9 cellular contexts compared by ENCODE assay signal in genomic region chr7:41711283-41712064, GRCh38. TPM values are rescaled to one million over a fixed set of nuclear protein-coding genes. Genes with fewer than 3 reads are reported as not detected.
DNase-seq lines count a peak whose midpoint lies in the region; ATAC-seq and TF ChIP-seq lines count a peak whose summit lies in the region.
"Had no signal": no experiment of that assay in that cellular context is flagged by ENCODE, and none has a peak within 500 bp of the region (broad histone marks: within the 10 kb centered on the region; RNA-seq: fewer than 3 reads in every experiment).

No MANE protein-coding gene starts in this region.

- H2BK5ac ChIP-seq in IMR-90 (ENCODE audit: low read depth, low read length, poor library complexity, severe bottlenecking) = no peak overlapping the region

- no peak overlapping the region for H3K4ac ChIP-seq in IMR-90 (ENCODE audit: low read depth, low read length)

- peaks cover 3% of the 10 kb centered on the region; the same call in 1 of the 2 replicates for H3K9me1 ChIP-seq in IMR-90 (ENCODE audit: insufficient read depth, low read length)

- H3K27ac ChIP-seq in IMR-90 (ENCODE audit: insufficient read depth, low read length) = no peak overlapping the region
- no peak overlapping the region for H3K27ac ChIP-seq in body of pancreas
- H3K27ac ChIP-seq in liver (ENCODE audit: low read depth in 1 of 2, low read length in 2 of 2) = no peak overlapping the region
- H3K27ac ChIP-seq: SJSA1 had no signal

- TF ChIP-seq CTCF in IMR-90 (conservative IDR thresholded peaks at IDR 0.05; ENCODE audit: low read depth, low read length) (peak; percentile 45), body of pancreas (IDR thresholded peaks at IDR 0.05) (peak in 6 of 7 experiments; percentile 10 to 40 (median 24)), liver (IDR thresholded peaks at IDR 0.05; ENCODE audit: low read depth, low read length, missing input control) (peak; percentile 59)

- no peak overlapping the region for H3K23ac ChIP-seq in IMR-90 (ENCODE audit: low read depth, low read length)

- peak; percentile 38 for TF ChIP-seq RAD21 in IMR-90 (IDR thresholded peaks at IDR 0.05; ENCODE audit: low read length)
- TF ChIP-seq RAD21 in liver (IDR thresholded peaks at IDR 0.05) = peak; percentile 61 to 78

- CTCF ChIA-PET in IMR-90 (lab: Yijun Ruan, JAX) = interaction anchor here (0.5 to 1.3 kb wide), 6 partner anchors 15 to 1478 kb away, joined by 3 to 4 read pairs (median 3); no protein-coding TSS in a partner anchor

- H3K4me1 ChIP-seq in IMR-90 (ENCODE audit: control insufficient read depth, insufficient read depth, low read length) = peaks cover 11% of the 10 kb centered on the region
- no peaks in the 10 kb centered on the region for H3K4me1 ChIP-seq in body of pancreas
- H3K4me1 ChIP-seq in liver (ENCODE audit: control insufficient read depth in 4 of 4, insufficient read depth in 4 of 4, low read length in 3 of 4) = peaks cover 0 to 31% (median 4%) of the 10 kb centered on the region in 4 donors

- H3K4me1 Mint-ChIP-seq in activated CD4-positive, alpha-beta T cell treated with anti-CD3 and anti-CD28 coated beads, Interleukin-2, amount 10 ng/mL, durations not matched to agents 24 days and 14 days = no peaks in the 10 kb centered on the region

- H2BK20ac ChIP-seq in IMR-90 (ENCODE audit: low read depth, low read length) = no peak overlapping the region; the same call in 1 of the 2 replicates

- H3K27me3 ChIP-seq in IMR-90 (ENCODE audit: control insufficient read depth, insufficient read depth, low read length) (no peaks in the 10 kb centered on the region), body of pancreas (no peaks in the 10 kb centered on the region), liver (ENCODE audit: control insufficient read depth in 4 of 4, insufficient read depth in 4 of 4, low read length in 3 of 4) (no peaks in the 10 kb centered on the region)
- H3K27me3 ChIP-seq: SJSA1 had no signal

- intact Hi-C loops in IMR-90 (cut with micrococcal nuclease) (no loop called here), body of pancreas (cut with DNase I) (no loop called here)
- intact Hi-C loops in activated CD4-positive, alpha-beta T cell treated with anti-CD3 and anti-CD28 coated beads, Interleukin-2, amount 10 ng/mL, durations not matched to agents 24 days and 14 days (cut with micrococcal nuclease) = no loop called here

- H3K36me3 Mint-ChIP-seq in activated CD4-positive, alpha-beta T cell treated with anti-CD3 and anti-CD28 coated beads, Interleukin-2, amount 10 ng/mL, durations not matched to agents 24 days and 14 days (ENCODE audit: low read depth) = no peaks in the 10 kb centered on the region

- BruUV-seq in IMR-90 (replicated peaks; lab: Mats Ljungman, UMichigan) = no TSS peak

- no peak overlapping the region for H2BK15ac ChIP-seq in IMR-90 (ENCODE audit: low read depth, low read length)

- H3K4me3 ChIP-seq in IMR-90 (ENCODE audit: insufficient read depth, low read depth, low read length) (no peak overlapping the region), body of pancreas (no peak overlapping the region), liver (ENCODE audit: low read depth in 1 of 3, low read length in 3 of 3) (no peak overlapping the region)
- H3K4me3 ChIP-seq: SJSA1 had no signal

- H3K18ac ChIP-seq in IMR-90 (ENCODE audit: low read depth, low read length) = no peak overlapping the region

- peaks cover 3 to 21% of the 10 kb centered on the region in 2 experiments; a peak in 2 of 4 replicates for H3K79me1 ChIP-seq in IMR-90 (ENCODE audit: low read depth in 1 of 2, low read length in 2 of 2)

- H2AK5ac ChIP-seq in IMR-90 (ENCODE audit: low read depth, low read length) = peak overlapping the region; percentile 76; the same call in 1 of the 2 replicates

- H3K4me2 ChIP-seq in IMR-90 (ENCODE audit: low read depth, low read length) = no peak overlapping the region

- H2AK9ac ChIP-seq in IMR-90 (replicated peaks; ENCODE audit: low read depth, low read length, poor library complexity) = no peak overlapping the region

- in situ Hi-C loops in IMR-90 (cut with MboI; ENCODE audit: low sequenced_read_pairs) = loop anchor here (10.0 kb wide), 1 partner anchor 1477 kb away; no protein-coding TSS in a partner anchor

- H4K5ac ChIP-seq in IMR-90 (ENCODE audit: low read depth, low read length) = no peak overlapping the region

- dilution Hi-C loops in IMR-90 (cut with HindIII; ENCODE audit: low sequenced_read_pairs, unreplicated experiment) = no loop called here

- no peaks in the 10 kb centered on the region for H3K36me3 ChIP-seq in IMR-90 (ENCODE audit: control insufficient read depth, insufficient read depth, low read length)
- no peaks in the 10 kb centered on the region for H3K36me3 ChIP-seq in body of pancreas (replicated peaks in 1 of 2; ENCODE audit: insufficient read depth in 1 of 2, low read depth in 2 of 2)
- H3K36me3 ChIP-seq in liver (ENCODE audit: control insufficient read depth in 4 of 4, insufficient read depth in 3 of 4, low read depth in 1 of 4, low read length in 3 of 4) = no peaks in the 10 kb centered on the region
- H3K36me3 ChIP-seq: SJSA1 had no signal

- no peak overlapping the region for H3K4me3 Mint-ChIP-seq in activated CD4-positive, alpha-beta T cell treated with anti-CD3 and anti-CD28 coated beads, Interleukin-2, amount 10 ng/mL, durations not matched to agents 24 days and 14 days

- H3K9me3 ChIP-seq in IMR-90 (ENCODE audit: control insufficient read depth, insufficient read depth, low read length) = no peaks in the 10 kb centered on the region
- no peaks in the 10 kb centered on the region for H3K9me3 ChIP-seq in body of pancreas
- no peaks in the 10 kb centered on the region for H3K9me3 ChIP-seq in liver (ENCODE audit: control insufficient read depth in 4 of 4, low read length in 3 of 4)
- H3K9me3 ChIP-seq: SJSA1 had no signal

- H3K9me3 Mint-ChIP-seq in activated CD4-positive, alpha-beta T cell treated with anti-CD3 and anti-CD28 coated beads, Interleukin-2, amount 10 ng/mL, durations not matched to agents 24 days and 14 days = peaks cover 4% of the 10 kb centered on the region

- H3K14ac ChIP-seq in IMR-90 (replicated peaks; ENCODE audit: low read depth, low read length) = 0 out of 2 replicates have a peak overlapping the region, but pooled peaks have one; percentile 42

- POLR2A ChIA-PET in IMR-90 (lab: Charles Lee; ENCODE audit: unreplicated experiment) = no interaction called here

- no peaks in the 10 kb centered on the region for H4K20me1 ChIP-seq in IMR-90 (ENCODE audit: insufficient read depth, low read length)

- H4K8ac ChIP-seq in IMR-90 (ENCODE audit: low read depth in 2 of 2, low read length in 2 of 2) = no peak overlapping the region

- H2BK120ac ChIP-seq in IMR-90 (ENCODE audit: low read depth, low read length) = peak overlapping the region; percentile 57; the same call in 1 of the 2 replicates

- H3K27ac Mint-ChIP-seq in activated CD4-positive, alpha-beta T cell treated with anti-CD3 and anti-CD28 coated beads, Interleukin-2, amount 10 ng/mL, durations not matched to agents 24 days and 14 days = no peak overlapping the region

- H3K27me3 Mint-ChIP-seq in activated CD4-positive, alpha-beta T cell treated with anti-CD3 and anti-CD28 coated beads, Interleukin-2, amount 10 ng/mL, durations not matched to agents 24 days and 14 days = peaks cover 14% of the 10 kb centered on the region

- no peak overlapping the region for H3K56ac ChIP-seq in IMR-90 (ENCODE audit: extremely low read depth, insufficient read depth, low read length)

- TF ChIP-seq POLR2A in IMR-90 (IDR thresholded peaks at IDR 0.05; ENCODE audit: low read depth, low read length) = no peak
- no peak for TF ChIP-seq POLR2A in body of pancreas (IDR thresholded peaks at IDR 0.05)

- 40% methylated on average over 4 of the region's 10 CpGs; no CpG with 5 or more reads in 1 of the 2 experiments for WGBS in IMR-90 (ENCODE audit: extremely low coverage in 2 of 2, insufficient read length in 1 of 2), 2 experiments
- WGBS in body of pancreas, 2 donors = 18 to 32% methylated on average over 10 of the region's 10 CpGs
- 33% methylated on average over 10 of the region's 10 CpGs for WGBS in liver

- no peak overlapping the region for H4K91ac ChIP-seq in IMR-90 (ENCODE audit: insufficient read depth, low read depth, low read length)

- H2AFZ ChIP-seq in IMR-90 (replicated peaks; ENCODE audit: low read length, poor library complexity) = no peak overlapping the region

- no peak for ATAC-seq in IMR-90 (ENCODE audit: low read depth)
- ATAC-seq in body of pancreas = no peak
- ATAC-seq in GM21576 (IDR thresholded peaks at IDR 0.05; ENCODE audit: unreplicated experiment) = no peak
- ATAC-seq in HG02885 (IDR thresholded peaks at IDR 0.05; ENCODE audit: poor library complexity, unreplicated experiment) = no peak

- no peak overlapping the region for H3K9ac ChIP-seq in IMR-90 (ENCODE audit: low read depth, low read length)
- H3K9ac ChIP-seq in liver (ENCODE audit: low read depth in 1 of 2, low read length in 2 of 2) = no peak overlapping the region

- DNase-seq in DMS 273 (lab: John Stamatoyannopoulos, UW; ENCODE audit: unreplicated experiment) (peak; percentile 65), IMR-90 (peak; percentile 37), body of pancreas (peak; percentile 24 to 56 (median 34)), NOMO-1 treated with DMSO at 0.1 percent for 48 hours (lab: John Stamatoyannopoulos, UW; ENCODE audit: unreplicated experiment) (no peak)
- DNase-seq in activated CD4-positive, alpha-beta T cell treated with anti-CD3 and anti-CD28 coated beads, Interleukin-2, amount 10 ng/mL, durations not matched to agents 24 days and 14 days = no peak

TF ChIP-seq in IMR-90, 13 proteins besides CTCF, POLR2A, EP300 and RAD21 (continues in another document):
- TF ChIP-seq NFE2L2 (IDR thresholded peaks at IDR 0.05; ENCODE audit: low read depth, low read length) = no peak
- TF ChIP-seq CHD1 (IDR thresholded peaks at IDR 0.05; ENCODE audit: low read depth, low read length) = no peak

TF ChIP-seq in liver, 16 proteins besides CTCF, POLR2A, EP300 and RAD21:
- TF ChIP-seq HNF4A (conservative IDR thresholded peaks at IDR 0.05) (peak in 1 of 2 donors; percentile 20), GABPA (IDR thresholded peaks at IDR 0.05 in 1 of 2, conservative IDR thresholded peaks at IDR 0.05 in 1 of 2) (no peak), YY1 (IDR thresholded peaks at IDR 0.05) (peak; percentile 35), SP1 (IDR thresholded peaks at IDR 0.05) (peak; percentile 13)

RNA-seq across cellular contexts. Expression of gene INHBA, which starts 8.6 kb away (rescaled TPM):
- total RNA-seq in IMR-90 (2012; rRNA removed) (112 and 133 TPM in 2 replicates), body of pancreas (under 1 TPM in 1 of 2 donors, not detected in 1; 0.52 TPM), liver (1 to 10 TPM in 1 of 2 donors, under 1 TPM in 1; 0.23 to 8.9 TPM)
- polyA plus RNA-seq in IMR-90 (2012; rRNA removed) (60.2 and 76.7 TPM in 2 replicates), liver (1 to 10 TPM; 1.4 to 4.6 TPM)
- 47.7 and 58.4 TPM in 2 replicates for polyA plus RNA-seq in IMR-90 (2012; cell fraction: cytosol; rRNA removed)
- polyA plus RNA-seq in IMR-90 (2012; cell fraction: nucleus; rRNA removed; ENCODE audit: low replicate concordance) = 126 and 200 TPM in 2 replicates
- total RNA-seq in activated CD4-positive, alpha-beta T cell treated with anti-CD3 and anti-CD28 coated beads, Interleukin-2, amount 10 ng/mL, durations not matched to agents 24 days and 14 days = 1.2 and 1.9 TPM in 2 replicates

Comparison
In these comparisons a context has a peak if more than half of its experiments do, and no peak if none do; other contexts are left out.
1. DNase-seq: peak in DMS 273 (single experiment), IMR-90 (single experiment) and body of pancreas (4 of 4); none in NOMO-1 treated with DMSO at 0.1 percent for 48 hours (single experiment) and activated CD4-positive, alpha-beta T cell treated with anti-CD3 and anti-CD28 coated beads, Interleukin-2, amount 10 ng/mL, durations not matched to agents 24 days and 14 days (single experiment).
2. RNA of gene INHBA, which starts 8.6 kb away (total RNA-seq): 112 to 133 TPM in IMR-90; 0.23 to 8.9 TPM in liver, 1.2 to 1.9 TPM in activated CD4-positive, alpha-beta T cell treated with anti-CD3 and anti-CD28 coated beads, Interleukin-2, amount 10 ng/mL, durations not matched to agents 24 days and 14 days and 0.52 TPM in body of pancreas; every median in the first group is over 10 times any median in the second.
3. Peak in every context shown above with its lines, with median percentiles within 50 percentile points of each other: CTCF ChIP-seq.